In the genomic region with DNA sequence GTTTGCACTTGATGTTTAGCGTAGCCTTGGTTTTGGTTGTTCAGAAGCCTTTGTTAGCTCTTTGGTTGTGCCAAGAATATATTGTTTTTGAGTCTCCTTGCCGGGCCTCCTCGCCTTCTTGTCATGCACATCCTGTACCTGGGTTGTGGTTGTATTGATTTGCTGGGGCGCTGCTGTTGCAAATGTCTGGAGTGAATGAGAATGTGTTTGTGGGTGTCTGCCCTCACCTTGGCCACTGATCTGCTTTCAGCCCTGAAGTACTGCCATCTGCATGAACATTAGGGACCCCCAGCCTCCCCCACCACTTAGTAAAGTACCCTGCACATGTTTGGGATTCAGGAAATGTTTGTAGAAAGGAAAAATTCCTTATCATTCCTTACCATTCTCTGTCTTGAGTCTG, we compare ENCODE assay signal across 11 cellular contexts. TPM values are rescaled to one million over a fixed set of nuclear protein-coding genes. Genes with fewer than 3 reads are reported as not detected.
DNase-seq lines count a peak whose midpoint lies in the region; ATAC-seq lines count a peak whose summit lies in the region.
"Had no signal": no experiment of that assay in that cellular context is flagged by ENCODE, and none has a peak within 500 bp of the region (broad histone marks: within the 10 kb centered on the region; RNA-seq: fewer than 3 reads in every experiment).

No MANE protein-coding gene starts in this region.

- peak overlapping the region; percentile 72 to 98 (median 73) for H3K4me3 Mint-ChIP-seq in T-cell

- H3K4me1 Mint-ChIP-seq in T-cell: peaks cover 91 to 93% (median 92%) of the 10 kb centered on the region in 3 donors

- ATAC-seq in T-cell (replicated peaks in 1 of 4): peak; percentile 65 to 75 (median 67)
- ATAC-seq in stimulated activated naive CD8-positive, alpha-beta T cell treated with anti-CD3 and anti-CD28 coated beads, Interleukin-15, Interleukin-2, amounts not matched to agents 100 U/mL and 50 U/mL, for 24 hours: peak; percentile 33
- ATAC-seq: left ventricle myocardium superior, PC-3 had no signal

- POLR2A ChIA-PET in T-cell (lab: Charles Lee): interaction anchor here (1.0 to 1.8 kb wide), 7 partner anchors 9 to 75 kb away, joined by 3 to 19 read pairs (median 5); partner anchors contain the start of gene PRKCH (in 1 of the 2)

- H3K27ac Mint-ChIP-seq in T-cell: peak overlapping the region; percentile 99 to 100

- no peaks in the 10 kb centered on the region for H3K9me3 Mint-ChIP-seq in T-cell

- CTCF ChIA-PET in T-cell (lab: Charles Lee): interaction anchor here (0.7 to 1.8 kb wide), 7 partner anchors 9 to 50 kb away, joined by 3 to 7 read pairs (median 5); no protein-coding TSS in a partner anchor

- DNase-seq in T-cell (peak; percentile 55 to 93 (median 81)), globus pallidus (ENCODE audit: low spot score) (no peak), NCI-H524 (lab: John Stamatoyannopoulos, UW) (no peak), NCI-H2171 treated with DMSO at 0.1 percent for 48 hours (lab: John Stamatoyannopoulos, UW) (no peak), NCI-H774 (lab: John Stamatoyannopoulos, UW) (no peak)
- DNase-seq in activated CD8-positive, alpha-beta memory T cell treated with anti-CD3 and anti-CD28 coated beads, Interleukin-2, amount 50 U/mL, for 4 hours: peak; percentile 71
- DNase-seq in effector CD4-positive, alpha-beta T cell: peak; percentile 73
- DNase-seq in stimulated activated naive CD8-positive, alpha-beta T cell treated with anti-CD3 and anti-CD28 coated beads, Interleukin-15, Interleukin-2, amounts not matched to agents 100 U/mL and 50 U/mL, for 24 hours: no peak
- DNase-seq: left ventricle myocardium superior, NCI-H187 treated with DMSO at 0.1 percent for 48 hours, PC-3 had no signal

- H3K36me3 Mint-ChIP-seq in T-cell: peaks cover 27% of the 10 kb centered on the region

- no peaks in the 10 kb centered on the region for H3K27me3 Mint-ChIP-seq in T-cell

RNA-seq across cellular contexts. Expression of gene PRKCH, which starts 16.5 kb away (rescaled TPM):
- 100 to 1,000 TPM; 267 to 436 (median 326) TPM for total RNA-seq in T-cell

RNA-seq across cellular contexts. Expression of gene TMEM30B, which starts 56.8 kb away (rescaled TPM):
- total RNA-seq in T-cell: 1 to 10 TPM; 2.1 to 8.6 (median 2.9) TPM

Comparison
In these comparisons a context has a peak if more than half of its experiments do, and no peak if none do; other contexts are left out.
1. DNase-seq: peak in T-cell (34 of 34), activated CD8-positive, alpha-beta memory T cell treated with anti-CD3 and anti-CD28 coated beads, Interleukin-2, amount 50 U/mL, for 4 hours (single experiment) and effector CD4-positive, alpha-beta T cell (single experiment); none in stimulated activated naive CD8-positive, alpha-beta T cell treated with anti-CD3 and anti-CD28 coated beads, Interleukin-15, Interleukin-2, amounts not matched to agents 100 U/mL and 50 U/mL, for 24 hours (single experiment), globus pallidus (single experiment), NCI-H524 (0 of 2), NCI-H2171 treated with DMSO at 0.1 percent for 48 hours (single experiment) and NCI-H774 (single experiment).